In genomic region chr16:9657659-9658058, GRCh38 we compare ENCODE assay signal across 26 cellular contexts.
A peak's percentile ranks its signal among the peaks of the same experiment; 100 is the strongest.
DNase-seq lines count a peak whose midpoint lies in the region; ATAC-seq, FAIRE-seq and TF ChIP-seq lines count a peak whose summit lies in the region.
"Had no signal": no experiment of that assay in that cellular context is flagged by ENCODE, and none has a peak within 500 bp of the region (broad histone marks: within the 10 kb centered on the region; RNA-seq: fewer than 3 reads in every experiment).

No MANE protein-coding gene starts in this region.

- no peaks in the 10 kb centered on the region for H3K9me3 ChIP-seq in endodermal cell (ENCODE audit: control insufficient read depth, low read length)
- no peaks in the 10 kb centered on the region for H3K9me3 ChIP-seq in small intestine (ENCODE audit: control insufficient read depth, low read depth)
- H3K9me3 ChIP-seq: A549; BE2C; BLaER1 treated with 17β-estradiol and CSF1 and Interleukin-3, amounts not matched to agents 10 nM and 100 nM had no signal

- H3K9ac ChIP-seq in endodermal cell (ENCODE audit: extremely low read depth, low read length, poor library complexity, severe bottlenecking) = no peak overlapping the region
- H3K9ac ChIP-seq: BLaER1 treated with 17β-estradiol and CSF1 and Interleukin-3, amounts not matched to agents 10 nM and 100 nM; GM23248 had no signal

- peaks cover 48% of the 10 kb centered on the region for H3K4me1 Mint-ChIP-seq in endodermal cell
- peaks cover 50% of the 10 kb centered on the region for H3K4me1 Mint-ChIP-seq in nephron progenitor cell
- H3K4me1 Mint-ChIP-seq: CD14-positive monocyte; CD8-positive, alpha-beta memory T cell had no signal

- peaks cover 10% of the 10 kb centered on the region for H3K4me1 ChIP-seq in endodermal cell (ENCODE audit: control insufficient read depth, insufficient read depth, low read length)
- H3K4me1 ChIP-seq in small intestine (ENCODE audit: control insufficient read depth in 2 of 2, insufficient read depth in 1 of 2, low read depth in 1 of 2, low read length in 1 of 2) = no peaks in the 10 kb centered on the region
- H3K4me1 ChIP-seq: A549; BE2C; BLaER1 treated with 17β-estradiol and CSF1 and Interleukin-3, amounts not matched to agents 10 nM and 100 nM had no signal

- H3K27me3 ChIP-seq in endodermal cell (ENCODE audit: control insufficient read depth, insufficient read depth, low read length, poor library complexity, severe bottlenecking) (no peaks in the 10 kb centered on the region), small intestine (ENCODE audit: control insufficient read depth in 2 of 2, insufficient read depth in 2 of 2, low read length in 2 of 2) (no peaks in the 10 kb centered on the region)
- H3K27me3 ChIP-seq: BE2C; BLaER1 treated with 17β-estradiol and CSF1 and Interleukin-3, amounts not matched to agents 10 nM and 100 nM had no signal

- no peaks in the 10 kb centered on the region for H3K36me3 Mint-ChIP-seq in endodermal cell (ENCODE audit: low read depth)
- no peaks in the 10 kb centered on the region for H3K36me3 Mint-ChIP-seq in nephron progenitor cell (ENCODE audit: low read depth)
- H3K36me3 Mint-ChIP-seq: CD14-positive monocyte; CD8-positive, alpha-beta memory T cell had no signal

- H3K4me3 ChIP-seq in endodermal cell (ENCODE audit: low read length) (no peak overlapping the region), small intestine (ENCODE audit: low read depth in 1 of 2, low read length in 2 of 2) (no peak overlapping the region)
- H3K4me3 ChIP-seq: A549; BLaER1 treated with 17β-estradiol and CSF1 and Interleukin-3, amounts not matched to agents 10 nM and 100 nM; GM23248 had no signal

- TF ChIP-seq CTCF in endodermal cell (conservative IDR thresholded peaks at IDR 0.05) (no peak), nephron progenitor cell (IDR thresholded peaks at IDR 0.05) (no peak)

- H3K4me3 Mint-ChIP-seq in endodermal cell (no peak overlapping the region), nephron progenitor cell (no peak overlapping the region)
- H3K4me3 Mint-ChIP-seq: CD14-positive monocyte; CD4-positive, alpha-beta T cell; CD8-positive, alpha-beta memory T cell had no signal

- 60 to 64% methylated on average over 2 to 3 of the region's 3 CpGs for WGBS in endodermal cell (ENCODE audit: insufficient coverage in 1 of 2, insufficient read length in 1 of 2), 2 experiments
- 19 to 58% (median 31%) methylated on average over 3 of the region's 3 CpGs for WGBS in small intestine, 3 donors

- DNase-seq in DMS79 treated with DMSO at 0.1 percent for 48 hours (lab: John Stamatoyannopoulos, UW) = peak; percentile 13
- DNase-seq in DMS79 (lab: John Stamatoyannopoulos, UW) = no peak
- DNase-seq in NCI-H69 (lab: John Stamatoyannopoulos, UW) = peak; percentile 75
- DNase-seq in endodermal cell = peak; percentile 61
- peak; percentile 56 for DNase-seq in nephron progenitor cell
- no peak for DNase-seq in small intestine
- DNase-seq: 8988T; ACHN; AML-193; BE2C; CD4-positive, alpha-beta T cell; CD8-positive, alpha-beta memory T cell; DMS153; GM23248; H7; HCEC 1CT had no signal

- no peaks in the 10 kb centered on the region for H3K9me3 Mint-ChIP-seq in endodermal cell
- peaks cover 3% of the 10 kb centered on the region for H3K9me3 Mint-ChIP-seq in nephron progenitor cell

- H3K27ac ChIP-seq in endodermal cell (ENCODE audit: low read depth, low read length) = no peak overlapping the region
- H3K27ac ChIP-seq in small intestine (ENCODE audit: low read depth in 1 of 2, low read length in 1 of 2) = no peak overlapping the region
- H3K27ac ChIP-seq: A549; BLaER1 treated with 17β-estradiol and CSF1 and Interleukin-3, amounts not matched to agents 10 nM and 100 nM; GM23248 had no signal

- H3K27me3 Mint-ChIP-seq in endodermal cell (ENCODE audit: insufficient read depth) = peaks cover 3% of the 10 kb centered on the region
- H3K27me3 Mint-ChIP-seq in nephron progenitor cell (ENCODE audit: low read depth, poor library complexity) = peaks cover 3% of the 10 kb centered on the region

- ATAC-seq in GM18520 (IDR thresholded peaks at IDR 0.05; ENCODE audit: unreplicated experiment) (no peak), HG03159 (IDR thresholded peaks at IDR 0.05; ENCODE audit: unreplicated experiment) (no peak)
- ATAC-seq: A549 had no signal

- H3K36me3 ChIP-seq in endodermal cell (ENCODE audit: control insufficient read depth, insufficient read depth, low read length) = no peaks in the 10 kb centered on the region
- no peaks in the 10 kb centered on the region for H3K36me3 ChIP-seq in small intestine (ENCODE audit: control insufficient read depth in 2 of 2, insufficient read depth in 2 of 2, low read length in 2 of 2)
- H3K36me3 ChIP-seq: BE2C; BLaER1 treated with 17β-estradiol and CSF1 and Interleukin-3, amounts not matched to agents 10 nM and 100 nM had no signal

- FAIRE-seq in small intestine (lab: Jason Lieb, UNC) = no peak
- FAIRE-seq: A549, D721Med, G401.6, GM12892, GM19239, H1 had no signal

- H3K27ac Mint-ChIP-seq in endodermal cell = no peak overlapping the region
- no peak overlapping the region for H3K27ac Mint-ChIP-seq in nephron progenitor cell
- H3K27ac Mint-ChIP-seq: CD4-positive, alpha-beta T cell; CD8-positive, alpha-beta memory T cell had no signal

Comparison
In these comparisons a context has a peak if more than half of its experiments do, and no peak if none do; other contexts are left out.
1. DNase-seq: peak in DMS79 treated with DMSO at 0.1 percent for 48 hours (single experiment), NCI-H69 (single experiment), endodermal cell (single experiment) and nephron progenitor cell (single experiment); none in DMS79 (single experiment) and small intestine (single experiment).